8 cellular contexts compared by ENCODE assay signal in the genomic region with DNA sequence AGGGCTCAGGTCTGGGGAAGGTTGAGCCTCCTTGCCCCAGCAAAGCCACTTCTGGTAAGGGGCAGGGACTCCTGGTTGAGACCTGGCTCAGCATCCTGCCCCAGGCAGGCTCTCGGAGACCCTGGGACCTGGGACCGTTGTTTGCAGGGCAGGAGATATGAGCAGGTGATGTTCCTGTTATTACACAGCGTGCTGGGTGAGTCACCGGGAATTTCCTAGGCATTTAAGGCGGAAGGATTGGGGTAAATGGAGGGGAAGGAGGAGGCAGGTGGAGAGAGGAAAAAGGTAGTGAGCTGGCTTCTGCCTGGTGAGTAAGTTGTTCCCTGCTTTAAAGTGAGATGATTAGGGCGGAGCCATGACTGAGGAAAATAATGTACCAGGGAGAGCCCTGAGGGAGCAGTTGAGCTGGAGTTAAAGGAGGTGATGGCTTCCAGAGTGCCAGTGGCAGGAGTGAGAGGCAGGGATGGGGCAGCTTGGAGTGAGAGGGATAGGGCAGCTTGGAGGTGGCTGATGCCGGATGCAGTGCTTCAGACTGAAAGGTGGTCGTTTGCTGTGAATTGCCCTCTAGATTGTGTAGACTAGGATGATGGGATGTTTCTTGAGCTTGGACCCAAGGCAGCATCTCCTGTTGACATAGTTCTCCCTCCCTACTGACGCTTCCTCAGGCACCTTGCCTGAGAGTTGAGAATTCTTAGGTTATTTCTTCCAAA.
DNase-seq lines count a peak whose midpoint lies in the region; ATAC-seq and TF ChIP-seq lines count a peak whose summit lies in the region.

No MANE protein-coding gene starts in this region.

- intact Hi-C loops in left ventricle myocardium superior (cut with micrococcal nuclease) (no loop called here), Right ventricle myocardium superior (cut with DNase I) (no loop called here), upper lobe of right lung (cut with DNase I) (no loop called here), uterus (cut with DNase I; ENCODE audit: low total_unique reads) (no loop called here)

- no peak for TF ChIP-seq POLR2A in uterus (IDR thresholded peaks at IDR 0.05)

- DNase-seq in left ventricle myocardium superior, result peak; percentile 13
- DNase-seq in Right ventricle myocardium superior, result no peak
- DNase-seq in activated T-helper 9 cell treated with anti-CD3 and anti-CD28 coated beads, Interleukin-2, amount 50 U/mL, for 16 hours (ENCODE audit: low read depth), result peak; percentile 21
- no peak for DNase-seq in lung (ENCODE audit: low spot score)
- DNase-seq in upper lobe of right lung, result no peak
- no peak for DNase-seq in SHP77 treated with DMSO at 0.1 percent for 48 hours (lab: John Stamatoyannopoulos, UW)
- DNase-seq in uterus, result no peak

- ATAC-seq in left ventricle myocardium superior (no peak), Right ventricle myocardium superior (ENCODE audit: poor library complexity) (no peak), lung (ENCODE audit: insufficient read depth, low FRiP score) (peak; percentile 20), upper lobe of right lung (no peak), GM18511 (IDR thresholded peaks at IDR 0.05; ENCODE audit: unreplicated experiment) (no peak)

- WGBS in lung, 2 donors, result 86 to 91% methylated on average over 9 of the region's 9 CpGs

- H3K27me3 ChIP-seq in lung (ENCODE audit: control insufficient read depth, insufficient read depth) (no peaks in the 10 kb centered on the region), upper lobe of right lung (no peaks in the 10 kb centered on the region), uterus (no peaks in the 10 kb centered on the region)

- H3K27ac ChIP-seq in lung (ENCODE audit: low read depth in 1 of 2, low read length in 1 of 2) (peak overlapping the region in 1 of 2 donors; percentile 34), upper lobe of right lung (peak overlapping the region; percentile 55), uterus (peak overlapping the region in 1 of 2 donors; percentile 29)

- H3K4me1 ChIP-seq in lung (ENCODE audit: control insufficient read depth in 2 of 2, insufficient read depth in 2 of 2, low read length in 2 of 2) (peaks cover 16 to 17% of the 10 kb centered on the region in 2 donors), upper lobe of right lung (peaks cover 41% of the 10 kb centered on the region), uterus (peaks cover 0 to 3% of the 10 kb centered on the region in 2 donors)

- TF ChIP-seq CTCF in lung (IDR thresholded peaks at IDR 0.05; ENCODE audit: control extremely low read depth, extremely low read depth) (no peak), upper lobe of right lung (IDR thresholded peaks at IDR 0.05) (no peak), uterus (IDR thresholded peaks at IDR 0.05) (no peak)

- H3K36me3 ChIP-seq in lung (ENCODE audit: control insufficient read depth in 2 of 2, insufficient read depth in 2 of 2, low read length in 2 of 2) (peaks cover 4 to 16% of the 10 kb centered on the region in 2 donors), upper lobe of right lung (peaks cover 24% of the 10 kb centered on the region), uterus (no peaks in the 10 kb centered on the region)

- H3K9me3 ChIP-seq in lung (ENCODE audit: control insufficient read depth in 2 of 2, insufficient read depth in 1 of 2, low read length in 1 of 2) (no peaks in the 10 kb centered on the region), upper lobe of right lung (no peaks in the 10 kb centered on the region), uterus (no peaks in the 10 kb centered on the region)

- H3K4me3 ChIP-seq in lung (no peak overlapping the region), upper lobe of right lung (no peak overlapping the region), uterus (no peak overlapping the region)

Comparison
In these comparisons a context has a peak if more than half of its experiments do, and no peak if none do; other contexts are left out.
1. DNase-seq: peak in left ventricle myocardium superior (single experiment) and activated T-helper 9 cell treated with anti-CD3 and anti-CD28 coated beads, Interleukin-2, amount 50 U/mL, for 16 hours (single experiment); none in Right ventricle myocardium superior (single experiment), lung (single experiment), upper lobe of right lung (single experiment), SHP77 treated with DMSO at 0.1 percent for 48 hours (single experiment) and uterus (0 of 2).